In the genomic region with DNA sequence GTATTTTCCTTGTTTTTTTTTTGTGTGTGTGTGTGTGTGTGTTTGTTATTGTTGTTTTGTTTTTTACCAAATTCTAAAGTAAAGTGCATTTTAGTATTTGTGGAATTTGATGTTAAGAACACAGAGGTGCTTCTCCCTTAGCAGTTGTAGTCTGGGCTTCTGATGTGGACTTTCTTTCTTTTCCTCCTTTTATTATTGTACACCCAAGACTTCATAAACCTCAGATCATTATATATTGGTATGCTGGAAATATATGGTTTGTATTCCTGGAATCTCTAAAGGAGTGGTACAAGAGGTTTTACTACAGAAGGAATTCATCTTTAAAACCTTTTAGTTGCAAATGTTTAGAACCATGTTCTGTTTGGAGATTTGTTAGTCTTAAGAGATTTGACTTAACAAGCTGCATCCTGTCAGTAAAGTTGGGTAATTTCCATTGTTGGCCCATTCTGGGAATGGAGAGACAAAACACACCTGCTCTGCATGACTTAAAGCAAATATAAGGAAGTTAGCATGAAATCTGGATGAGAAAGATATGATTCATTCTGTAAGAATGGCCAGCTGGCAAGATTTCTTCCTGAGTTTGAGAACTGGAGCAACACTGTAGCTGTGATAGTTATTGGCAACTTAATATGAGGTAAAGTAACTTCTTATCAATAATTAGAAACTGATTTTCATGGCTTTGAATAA, we compare ENCODE assay signal across 8 cellular contexts.
A peak's percentile ranks its signal among the peaks of the same experiment; 100 is the strongest.
DNase-seq lines count a peak whose midpoint lies in the region; ATAC-seq, FAIRE-seq and TF ChIP-seq lines count a peak whose summit lies in the region.

No MANE protein-coding gene starts in this region.

- peak overlapping the region; percentile 98 for H3K27ac ChIP-seq in endothelial cell of umbilical vein (ENCODE audit: insufficient read depth, low read depth, low read length)

- H3K36me3 ChIP-seq in endothelial cell of umbilical vein (ENCODE audit: control insufficient read depth in 2 of 2, extremely low read depth in 1 of 2, insufficient read depth in 2 of 2, low read length in 2 of 2), result peaks cover 6 to 16% of the 10 kb centered on the region in 2 experiments

- ATAC-seq in HG03521 (IDR thresholded peaks at IDR 0.05; ENCODE audit: unreplicated experiment), result no peak
- ATAC-seq in HG02973 (IDR thresholded peaks at IDR 0.05; ENCODE audit: unreplicated experiment), result no peak

- H4K20me1 ChIP-seq in endothelial cell of umbilical vein (replicated peaks; ENCODE audit: control insufficient read depth, extremely low read depth, insufficient read depth, low read length), result no peaks in the 10 kb centered on the region

- TF ChIP-seq POLR2A in endothelial cell of umbilical vein (IDR thresholded peaks at IDR 0.05; ENCODE audit: low read depth, low read length), result peak; percentile 73

- intact Hi-C loops in endothelial cell of umbilical vein (cut with micrococcal nuclease), result loop anchor here (1.0 to 5.0 kb wide), 9 partner anchors 12 to 388 kb away; partner anchors contain the start of gene SMAD1

- dilution Hi-C loops in endothelial cell of umbilical vein (cut with MboI; ENCODE audit: extremely low pct_ligation_motif_present, low sequenced_read_pairs), result no loop called here

- no peaks in the 10 kb centered on the region for H3K9me3 ChIP-seq in endothelial cell of umbilical vein (replicated peaks; ENCODE audit: control insufficient read depth, insufficient read depth, low read length)

- no peak for TF ChIP-seq CTCF in endothelial cell of umbilical vein (IDR thresholded peaks at IDR 0.05; ENCODE audit: extremely low read depth in 1 of 2, insufficient read depth in 1 of 2, low read depth in 1 of 2, low read length in 2 of 2)

- H3K9ac ChIP-seq in endothelial cell of umbilical vein (replicated peaks; ENCODE audit: extremely low read depth, insufficient read depth, low read length), result peak overlapping the region; percentile 81

- BruUV-seq in endothelial cell of umbilical vein (replicated peaks; lab: Mats Ljungman, UMichigan), result TSS peak; percentile 74

- H3K27me3 ChIP-seq in endothelial cell of umbilical vein (ENCODE audit: control insufficient read depth in 2 of 2, insufficient read depth in 2 of 2, low read length in 2 of 2), result no peaks in the 10 kb centered on the region

- no peak overlapping the region for H2AFZ ChIP-seq in endothelial cell of umbilical vein (ENCODE audit: low read depth, low read length)

- H3K9me1 ChIP-seq in endothelial cell of umbilical vein (replicated peaks; ENCODE audit: control insufficient read depth, extremely low read depth, insufficient read depth, low read length), result no peaks in the 10 kb centered on the region

- peak; percentile 85 for FAIRE-seq in endothelial cell of umbilical vein (lab: Jason Lieb, UNC)

- peaks cover 16% of the 10 kb centered on the region for H3K79me2 ChIP-seq in endothelial cell of umbilical vein (ENCODE audit: control insufficient read depth, insufficient read depth, low read length)

- CTCF ChIA-PET in endothelial cell of umbilical vein (lab: Charles Lee), result interaction anchor here (1.1 to 4.7 kb wide), 12 partner anchors 10 to 329 kb away, joined by 3 to 24 read pairs (median 7); no protein-coding TSS in a partner anchor

- peaks cover 43% of the 10 kb centered on the region for H3K4me1 ChIP-seq in endothelial cell of umbilical vein (ENCODE audit: control insufficient read depth, extremely low read depth, insufficient read depth, low read length)

- peak overlapping the region; percentile 92 for H3K4me2 ChIP-seq in endothelial cell of umbilical vein (ENCODE audit: insufficient read depth, low read length)

- H3K4me3 ChIP-seq in endothelial cell of umbilical vein (replicated peaks in 1 of 3; ENCODE audit: insufficient read depth in 1 of 3, low read depth in 1 of 3, low read length in 3 of 3), result peak overlapping the region in 1 of 3 experiments; percentile 58

- POLR2A ChIA-PET in endothelial cell of umbilical vein (lab: Charles Lee), result interaction anchor here (0.7 to 1.7 kb wide), 3 partner anchors 10 to 44 kb away, joined by 3 to 4 read pairs (median 3); no protein-coding TSS in a partner anchor

- DNase-seq in DMS53 (lab: John Stamatoyannopoulos, UW), result peak; percentile 78
- DNase-seq in Kasumi-1 (lab: John Stamatoyannopoulos, UW), result peak; percentile 30 to 37
- DNase-seq in endothelial cell of umbilical vein (ENCODE audit: low read depth, low spot score), result peak; percentile 100
- DNase-seq in non-pigmented ciliary epithelial cell (ENCODE audit: low read depth), result peak; percentile 93
- no peak for DNase-seq in NCI-H1105 treated with DMSO at 0.1 percent for 48 hours (lab: John Stamatoyannopoulos, UW)
- DNase-seq in NCI-H2029 (lab: John Stamatoyannopoulos, UW), result no peak

TF ChIP-seq in endothelial cell of umbilical vein, 7 proteins besides CTCF, POLR2A, EP300 and RAD21:
- TF ChIP-seq EZH2 (IDR thresholded peaks at IDR 0.05; ENCODE audit: borderline replicate concordance, low read depth, low read length, severe bottlenecking), result no peak
- TF ChIP-seq MYC (IDR thresholded peaks at IDR 0.05; ENCODE audit: low read depth, low read length), result no peak
- peak; percentile 86 for TF ChIP-seq FOS (IDR thresholded peaks at IDR 0.05; ENCODE audit: borderline replicate concordance, insufficient read depth, low read length)
- TF ChIP-seq POLR2AphosphoS5 (IDR thresholded peaks at IDR 0.05; ENCODE audit: insufficient read depth, low read depth, low read length), result peak; percentile 88
- TF ChIP-seq, protein P1, sequence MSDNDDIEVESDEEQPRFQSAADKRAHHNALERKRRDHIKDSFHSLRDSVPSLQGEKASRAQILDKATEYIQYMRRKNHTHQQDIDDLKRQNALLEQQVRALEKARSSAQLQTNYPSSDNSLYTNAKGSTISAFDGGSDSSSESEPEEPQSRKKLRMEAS (IDR thresholded peaks at IDR 0.05; ENCODE audit: insufficient read depth, insufficient read length), result no peak
- TF ChIP-seq GATA2 (IDR thresholded peaks at IDR 0.05; ENCODE audit: insufficient read depth, insufficient read length, low read depth, low read length), result peak; percentile 88
- TF ChIP-seq JUN (IDR thresholded peaks at IDR 0.05; ENCODE audit: borderline replicate concordance, insufficient read depth, insufficient read length, low read depth), result peak; percentile 95
TF ChIP-seq in endothelial cell of umbilical vein: peak in this region for 4.

Comparison
In these comparisons a context has a peak if more than half of its experiments do, and no peak if none do; other contexts are left out.
1. DNase-seq: peak in DMS53 (single experiment), Kasumi-1 (2 of 2), endothelial cell of umbilical vein (single experiment) and non-pigmented ciliary epithelial cell (single experiment); none in NCI-H1105 treated with DMSO at 0.1 percent for 48 hours (single experiment) and NCI-H2029 (single experiment).